8 cellular contexts compared by ENCODE assay signal in genomic region chr6:44475779-44476434, GRCh38.
DNase-seq lines count a peak whose midpoint lies in the region; ATAC-seq and TF ChIP-seq lines count a peak whose summit lies in the region.

No MANE protein-coding gene starts in this region.

- H3K27ac Mint-ChIP-seq in nephron progenitor cell = no peak overlapping the region

- no peak overlapping the region for H2AFZ ChIP-seq in OCI-LY1 (ENCODE audit: low read length)

- H3K9ac ChIP-seq in HUES6 (ENCODE audit: low read length) (peak overlapping the region; percentile 16), OCI-LY1 (ENCODE audit: low read length) (no peak overlapping the region)

- H3K27ac ChIP-seq in HUES6 (ENCODE audit: low read depth, low read length) = no peak overlapping the region
- H3K27ac ChIP-seq in OCI-LY1 (ENCODE audit: low read depth, low read length, poor library complexity, severe bottlenecking) = no peak overlapping the region

- H4K20me1 ChIP-seq in OCI-LY1 (ENCODE audit: insufficient read depth, low read length) = no peaks in the 10 kb centered on the region

- no peaks in the 10 kb centered on the region for H3K9me2 ChIP-seq in OCI-LY1 (ENCODE audit: low read depth, low read length)

- H3K4me3 Mint-ChIP-seq in nephron progenitor cell = no peak overlapping the region

- no peak overlapping the region for H3K4me2 ChIP-seq in OCI-LY1 (ENCODE audit: low read length)

- DNase-seq in CD1c-positive myeloid dendritic cell (ENCODE audit: extremely low spot score) (peak; percentile 75), activated T-cell treated with anti-CD3 and anti-CD28 coated beads for 4 hours (peak; percentile 49), fibroblast of gingiva (ENCODE audit: low read depth) (peak; percentile 54), nephron progenitor cell (peak; percentile 90)
- DNase-seq in stimulated activated naive CD4-positive, alpha-beta T cell treated with Interleukin-2 at 50 U/mL for 16 hours (lab: John Stamatoyannopoulos, UW) = peak; percentile 51

- H3K4me3 ChIP-seq in HUES6 (ENCODE audit: low read depth, low read length) = no peak overlapping the region
- H3K4me3 ChIP-seq in OCI-LY1 (ENCODE audit: low read depth, low read length, poor library complexity, severe bottlenecking) = no peak overlapping the region

- H3K27me3 Mint-ChIP-seq in nephron progenitor cell (ENCODE audit: low read depth, poor library complexity) = peaks cover 16% of the 10 kb centered on the region

- H3F3A ChIP-seq in OCI-LY1 (ENCODE audit: insufficient read depth, low read length) = no peaks in the 10 kb centered on the region

- H3K36me3 Mint-ChIP-seq in nephron progenitor cell (ENCODE audit: low read depth) = no peaks in the 10 kb centered on the region

- TF ChIP-seq CTCF in OCI-LY1 (IDR thresholded peaks at IDR 0.05; ENCODE audit: low read length) = peak; percentile 81
- TF ChIP-seq CTCF in nephron progenitor cell (IDR thresholded peaks at IDR 0.05) = peak; percentile 95

- no peaks in the 10 kb centered on the region for H3K9me3 Mint-ChIP-seq in nephron progenitor cell

- H3K9me3 ChIP-seq in HUES6 (ENCODE audit: control insufficient read depth, insufficient read depth, low read depth, low read length) (no peaks in the 10 kb centered on the region), OCI-LY1 (ENCODE audit: low read length) (no peaks in the 10 kb centered on the region)

- H3K4me1 ChIP-seq in HUES6 (ENCODE audit: control insufficient read depth, insufficient read depth, low read length) = peaks cover 36% of the 10 kb centered on the region
- no peaks in the 10 kb centered on the region for H3K4me1 ChIP-seq in OCI-LY1 (ENCODE audit: insufficient read depth, low read length, severe bottlenecking)

- H3K79me2 ChIP-seq in OCI-LY1 (ENCODE audit: insufficient read depth, low read length) = no peaks in the 10 kb centered on the region

- H3K36me3 ChIP-seq in HUES6 (ENCODE audit: control insufficient read depth, insufficient read depth, low read length) (no peaks in the 10 kb centered on the region), OCI-LY1 (ENCODE audit: insufficient read depth, low read length) (no peaks in the 10 kb centered on the region)

- H3K4me1 Mint-ChIP-seq in nephron progenitor cell = peaks cover 48% of the 10 kb centered on the region

- peak; percentile 79 for ATAC-seq in GM19438 (IDR thresholded peaks at IDR 0.05; ENCODE audit: low read depth, unreplicated experiment)

- no peaks in the 10 kb centered on the region for H3K27me3 ChIP-seq in HUES6 (ENCODE audit: control insufficient read depth, insufficient read depth, low read length)
- peaks cover 5% of the 10 kb centered on the region; the same call in 1 of the 2 replicates for H3K27me3 ChIP-seq in OCI-LY1 (ENCODE audit: insufficient read depth, low read length)
